ENCODE assay signal across 24 cellular contexts in genomic region chr7:98167653-98168052, GRCh38. TPM values are rescaled to one million over a fixed set of nuclear protein-coding genes. Genes with fewer than 3 reads are reported as not detected.
"Had no signal": no experiment of that assay in that cellular context is flagged by ENCODE, and none has a peak within 500 bp of the region (broad histone marks: within the 10 kb centered on the region; RNA-seq: fewer than 3 reads in every experiment).

No MANE protein-coding gene starts in this region.

- H3K27me3 ChIP-seq: hepatocyte, sigmoid colon, transverse colon, uterus had no signal

- H3K4me3 Mint-ChIP-seq: activated CD4-positive, alpha-beta memory T cell treated with anti-CD3 and anti-CD28 coated beads, Interleukin-2, amount 10 ng/mL, durations not matched to agents 7 days and 5 days; activated CD8-positive, alpha-beta memory T cell treated with anti-CD3 and anti-CD28 coated beads, Interleukin-2, amount 10 ng/mL, durations not matched to agents 7 days and 5 days; activated naive CD4-positive, alpha-beta T cell treated with anti-CD3 and anti-CD28 coated beads, Interleukin-2, amount 50 U/mL, for 24 hours; immature natural killer cell; naive B cell; neural crest cell; stimulated activated memory B cell treated with anti-CD40 and anti-IgM and Interleukin-4, amounts not matched to agents 10 μg/mL and 1 μg/mL and 100 μg/mL, for 72 hours; T-helper 1 cell treated with Interleukin-12 subunit alpha and Interleukin-12 subunit beta and Interleukin-4 antibody, amounts not matched to agents 30 μg/mL and 1 μg/mL, for 36 hours had no signal

- H3K4me3 ChIP-seq: hepatocyte, lung, sigmoid colon, smooth muscle cell, transverse colon, uterus had no signal

- H3K27ac Mint-ChIP-seq: activated CD4-positive, alpha-beta memory T cell treated with anti-CD3 and anti-CD28 coated beads, Interleukin-2, amount 10 ng/mL, durations not matched to agents 7 days and 5 days; activated CD8-positive, alpha-beta memory T cell treated with anti-CD3 and anti-CD28 coated beads, Interleukin-2, amount 10 ng/mL, durations not matched to agents 7 days and 5 days; activated naive CD4-positive, alpha-beta T cell treated with anti-CD3 and anti-CD28 coated beads, Interleukin-2, amount 50 U/mL, for 24 hours; stimulated activated memory B cell treated with anti-CD40 and anti-IgM and Interleukin-4, amounts not matched to agents 10 μg/mL and 1 μg/mL and 100 μg/mL, for 72 hours; T-helper 1 cell treated with Interleukin-12 subunit alpha and Interleukin-12 subunit beta and Interleukin-4 antibody, amounts not matched to agents 30 μg/mL and 1 μg/mL, for 36 hours had no signal

- H3K27ac ChIP-seq: hepatocyte, sigmoid colon, transverse colon, uterus had no signal

- H3K27me3 Mint-ChIP-seq: activated CD4-positive, alpha-beta memory T cell treated with anti-CD3 and anti-CD28 coated beads, Interleukin-2, amount 10 ng/mL, durations not matched to agents 7 days and 5 days; activated CD8-positive, alpha-beta memory T cell treated with anti-CD3 and anti-CD28 coated beads, Interleukin-2, amount 10 ng/mL, durations not matched to agents 7 days and 5 days; activated naive CD4-positive, alpha-beta T cell treated with anti-CD3 and anti-CD28 coated beads, Interleukin-2, amount 50 U/mL, for 24 hours; stimulated activated memory B cell treated with anti-CD40 and anti-IgM and Interleukin-4, amounts not matched to agents 10 μg/mL and 1 μg/mL and 100 μg/mL, for 72 hours had no signal

- DNase-seq: activated CD4-positive, alpha-beta memory T cell treated with anti-CD3 and anti-CD28 coated beads, Interleukin-2, amount 10 ng/mL, durations not matched to agents 7 days and 5 days; activated CD4-positive, alpha-beta T cell treated with anti-CD3 and anti-CD28 coated beads for 4 hours; activated CD4-positive, CD25-positive, alpha-beta regulatory T cell; activated CD8-positive, alpha-beta memory T cell treated with anti-CD3 and anti-CD28 coated beads, Interleukin-2, amount 10 ng/mL, durations not matched to agents 7 days and 5 days; activated gamma-delta T cell; activated T-cell treated with anti-CD3 and anti-CD28 coated beads for 4 hours; dermis blood vessel endothelial cell; effector memory CD4-positive, alpha-beta T cell; foreskin melanocyte; immature natural killer cell; naive B cell; sigmoid colon; stimulated activated CD4-positive, alpha-beta T cell treated with anti-CD3 and anti-CD28 coated beads, Interleukin-15, amount 100 ng/mL, for 24 hours; transverse colon; uterus had no signal

- ATAC-seq: activated CD8-positive, alpha-beta memory T cell treated with anti-CD3 and anti-CD28 coated beads, Interleukin-2, amount 10 ng/mL, durations not matched to agents 7 days and 5 days; esophagus mucosa; left lobe of liver; stimulated activated memory B cell treated with anti-CD40 and anti-IgM and Interleukin-4, amounts not matched to agents 10 μg/mL and 1 μg/mL and 100 μg/mL, for 72 hours had no signal

- H3K9me3 Mint-ChIP-seq: activated CD4-positive, alpha-beta memory T cell treated with anti-CD3 and anti-CD28 coated beads, Interleukin-2, amount 10 ng/mL, durations not matched to agents 7 days and 5 days; activated naive CD4-positive, alpha-beta T cell treated with anti-CD3 and anti-CD28 coated beads, Interleukin-2, amount 50 U/mL, for 24 hours; immature natural killer cell; naive B cell; neural crest cell; stimulated activated memory B cell treated with anti-CD40 and anti-IgM and Interleukin-4, amounts not matched to agents 10 μg/mL and 1 μg/mL and 100 μg/mL, for 72 hours; T-helper 1 cell treated with Interleukin-12 subunit alpha and Interleukin-12 subunit beta and Interleukin-4 antibody, amounts not matched to agents 30 μg/mL and 1 μg/mL, for 36 hours had no signal

- H3K36me3 Mint-ChIP-seq: activated CD8-positive, alpha-beta memory T cell treated with anti-CD3 and anti-CD28 coated beads, Interleukin-2, amount 10 ng/mL, durations not matched to agents 7 days and 5 days had no signal

RNA-seq across cellular contexts. Expression of gene BHLHA15, which starts 43.6 kb away (rescaled TPM):
- total RNA-seq: neural crest cell, sigmoid colon had no signal
